18 cellular contexts compared by ENCODE assay signal in the genomic region with DNA sequence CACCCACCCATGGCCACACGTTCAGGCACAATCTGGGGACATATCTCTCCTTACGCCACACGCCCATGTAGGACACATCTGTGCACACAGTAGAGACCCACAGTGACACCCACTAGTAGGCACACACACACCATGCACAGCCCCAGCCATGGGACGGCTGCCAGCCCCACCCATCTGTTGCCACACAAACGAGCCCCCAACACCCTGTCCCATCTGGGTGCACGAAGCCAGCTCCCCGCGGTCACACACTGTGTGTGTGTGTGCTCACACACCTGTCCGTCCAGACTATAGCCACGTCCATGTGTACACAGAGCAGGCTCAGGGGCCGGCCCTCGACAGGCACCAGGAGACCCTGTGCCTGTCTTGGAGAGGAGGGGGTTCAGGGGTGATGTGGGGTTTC. TPM values are rescaled to one million over a fixed set of nuclear protein-coding genes. Genes with fewer than 3 reads are reported as not detected.
DNase-seq lines count a peak whose midpoint lies in the region; ATAC-seq and TF ChIP-seq lines count a peak whose summit lies in the region.
"Had no signal": no experiment of that assay in that cellular context is flagged by ENCODE, and none has a peak within 500 bp of the region (broad histone marks: within the 10 kb centered on the region; RNA-seq: fewer than 3 reads in every experiment).

No MANE protein-coding gene starts in this region.

- H3K4me3 ChIP-seq in mesenchymal stem cell (ENCODE audit: insufficient read depth in 1 of 2, low read depth in 1 of 2, low read length in 2 of 2), result no peak overlapping the region
- H3K4me3 ChIP-seq in OCI-LY7 (ENCODE audit: low read depth, low read length, poor library complexity, severe bottlenecking), result no peak overlapping the region
- H3K4me3 ChIP-seq: BLaER1, GM23338, HAP-1 had no signal

- H2BK120ac ChIP-seq in mesenchymal stem cell (ENCODE audit: low read depth, low read length), result no peak overlapping the region

- no peak overlapping the region for H3K18ac ChIP-seq in mesenchymal stem cell (ENCODE audit: low read depth in 1 of 2, low read length in 2 of 2)

- H3K27me3 ChIP-seq in mesenchymal stem cell (ENCODE audit: control insufficient read depth in 1 of 2, insufficient read depth in 1 of 2, low read length in 2 of 2), result peaks cover 78 to 86% of the 10 kb centered on the region in 2 experiments

- WGBS in mesenchymal stem cell, result 74% methylated on average over 11 of the region's 12 CpGs

- ATAC-seq in stimulated activated naive CD8-positive, alpha-beta T cell treated with anti-CD3 and anti-CD28 coated beads, Interleukin-15, amount 100 ng/mL, for 72 hours, result peak; percentile 8
- no peak for ATAC-seq in stimulated activated naive CD8-positive, alpha-beta T cell treated with anti-CD3 and anti-CD28 coated beads, Interleukin-15, Interleukin-2, amounts not matched to agents 100 U/mL and 50 U/mL, for 24 hours
- ATAC-seq: GM23338 had no signal

- no peak overlapping the region for H3K4me3 Mint-ChIP-seq in stimulated activated naive CD8-positive, alpha-beta T cell treated with anti-CD3 and anti-CD28 coated beads, Interleukin-15, amount 100 ng/mL, for 72 hours
- H3K4me3 Mint-ChIP-seq: CD8-positive, alpha-beta memory T cell; GM23338; HFFc6 had no signal

- no peak overlapping the region for H4K91ac ChIP-seq in mesenchymal stem cell (ENCODE audit: low read length)

- CTCF ChIA-PET in OCI-LY7 (lab: Charles Lee; ENCODE audit: unreplicated experiment), result no interaction called here

- TF ChIP-seq CTCF in OCI-LY7 (conservative IDR thresholded peaks at IDR 0.05; ENCODE audit: low read length), result no peak

- H3K9ac ChIP-seq in mesenchymal stem cell (ENCODE audit: low read length), result no peak overlapping the region
- H3K9ac ChIP-seq: BLaER1 had no signal

- no peaks in the 10 kb centered on the region for H3K9me3 ChIP-seq in mesenchymal stem cell (ENCODE audit: control insufficient read depth, low read length)
- no peaks in the 10 kb centered on the region for H3K9me3 ChIP-seq in OCI-LY7 (ENCODE audit: low read length)
- H3K9me3 ChIP-seq: BLaER1, Caco-2, HAP-1 had no signal

- H3K4me1 Mint-ChIP-seq in stimulated activated naive CD8-positive, alpha-beta T cell treated with anti-CD3 and anti-CD28 coated beads, Interleukin-15, amount 100 ng/mL, for 72 hours, result peaks cover 32% of the 10 kb centered on the region

- H2AK5ac ChIP-seq in mesenchymal stem cell (ENCODE audit: low read length, severe bottlenecking), result no peak overlapping the region

- H3K14ac ChIP-seq in mesenchymal stem cell (ENCODE audit: low read length in 2 of 2), result no peak overlapping the region

- H3K9me2 ChIP-seq in OCI-LY7 (ENCODE audit: insufficient read depth, low read length), result no peaks in the 10 kb centered on the region

- no peak overlapping the region for H2BK12ac ChIP-seq in mesenchymal stem cell (ENCODE audit: low read length in 2 of 2)

- no peak overlapping the region for H2AFZ ChIP-seq in mesenchymal stem cell (ENCODE audit: low read depth, low read length)
- no peak overlapping the region for H2AFZ ChIP-seq in OCI-LY7 (ENCODE audit: low read length)
- H2AFZ ChIP-seq: GM23338 had no signal

- POLR2A ChIA-PET in OCI-LY7 (lab: Charles Lee), result no interaction called here

- no peak overlapping the region for H3K27ac Mint-ChIP-seq in stimulated activated naive CD8-positive, alpha-beta T cell treated with anti-CD3 and anti-CD28 coated beads, Interleukin-15, amount 100 ng/mL, for 72 hours
- H3K27ac Mint-ChIP-seq: CD8-positive, alpha-beta memory T cell; GM23338; HFFc6 had no signal

- no TSS peak for BruUV-seq in OCI-LY7 (replicated peaks; lab: Mats Ljungman, UMichigan)

- H3K4me2 ChIP-seq in mesenchymal stem cell (ENCODE audit: low read length, poor library complexity, severe bottlenecking) (no peak overlapping the region), OCI-LY7 (ENCODE audit: low read length) (no peak overlapping the region)
- H3K4me2 ChIP-seq: BLaER1, GM23338 had no signal

- no peak overlapping the region for H3K27ac ChIP-seq in mesenchymal stem cell (ENCODE audit: low read length, poor library complexity, severe bottlenecking)
- no peak overlapping the region for H3K27ac ChIP-seq in OCI-LY7 (ENCODE audit: low read depth, low read length, poor library complexity, severe bottlenecking)
- H3K27ac ChIP-seq: 22Rv1, BLaER1 had no signal

- H3K79me2 ChIP-seq in OCI-LY7 (ENCODE audit: insufficient read depth, low read depth, low read length), result no peaks in the 10 kb centered on the region

- H2BK15ac ChIP-seq in mesenchymal stem cell (ENCODE audit: low read depth, poor library complexity, severe bottlenecking), result peak overlapping the region; percentile 75

- no peak overlapping the region for H2BK5ac ChIP-seq in mesenchymal stem cell (ENCODE audit: low read depth, low read length, poor library complexity, severe bottlenecking)

- no peak overlapping the region for H4K8ac ChIP-seq in mesenchymal stem cell (ENCODE audit: low read length)

- no peaks in the 10 kb centered on the region for H4K20me1 ChIP-seq in OCI-LY7 (ENCODE audit: insufficient read depth, low read length)

- H3K27me3 Mint-ChIP-seq in stimulated activated naive CD8-positive, alpha-beta T cell treated with anti-CD3 and anti-CD28 coated beads, Interleukin-15, amount 100 ng/mL, for 72 hours, result peaks cover 14% of the 10 kb centered on the region

- H3K36me3 ChIP-seq in mesenchymal stem cell (ENCODE audit: control insufficient read depth in 1 of 2, insufficient read depth in 2 of 2, low read depth in 1 of 2, low read length in 2 of 2) (no peaks in the 10 kb centered on the region), OCI-LY7 (ENCODE audit: insufficient read depth, low read length) (no peaks in the 10 kb centered on the region)
- H3K36me3 ChIP-seq: BLaER1, HAP-1 had no signal

- H3K79me1 ChIP-seq in mesenchymal stem cell (replicated peaks; ENCODE audit: low read length, poor library complexity, severe bottlenecking), result no peaks in the 10 kb centered on the region

- intact Hi-C loops in OCI-LY7 (cut with micrococcal nuclease; ENCODE audit: unreplicated experiment) (no loop called here), posterior vena cava (cut with DNase I) (no loop called here)

- DNase-seq in DMS 273 (lab: John Stamatoyannopoulos, UW; ENCODE audit: unreplicated experiment) (peak; percentile 51), DMS 273 treated with DMSO at 0.1 percent for 48 hours (lab: John Stamatoyannopoulos, UW) (no peak), mesenchymal stem cell (no peak), OCI-LY7 (ENCODE audit: low spot score) (no peak), globus pallidus (ENCODE audit: low spot score) (no peak), posterior vena cava (ENCODE audit: low spot score) (no peak)
- no peak for DNase-seq in stimulated activated naive CD8-positive, alpha-beta T cell treated with anti-CD3 and anti-CD28 coated beads, Interleukin-15, amount 100 ng/mL, for 72 hours
- no peak for DNase-seq in stimulated activated naive CD8-positive, alpha-beta T cell treated with anti-CD3 and anti-CD28 coated beads, Interleukin-15, Interleukin-2, amounts not matched to agents 100 U/mL and 50 U/mL, for 24 hours
- DNase-seq: AML-193; Caco-2; CD8-positive, alpha-beta memory T cell; HFFc6 had no signal

- H3K4me1 ChIP-seq in mesenchymal stem cell (ENCODE audit: control insufficient read depth, insufficient read depth, low read depth, low read length) (peaks cover 12% of the 10 kb centered on the region), OCI-LY7 (ENCODE audit: insufficient read depth, low read length, poor library complexity, severe bottlenecking) (peaks cover 8% of the 10 kb centered on the region)
- H3K4me1 ChIP-seq: Caco-2, HAP-1 had no signal

- no peaks in the 10 kb centered on the region for H3K9me3 Mint-ChIP-seq in stimulated activated naive CD8-positive, alpha-beta T cell treated with anti-CD3 and anti-CD28 coated beads, Interleukin-15, amount 100 ng/mL, for 72 hours
- H3K9me3 Mint-ChIP-seq: CD8-positive, alpha-beta memory T cell; GM23338; HFFc6 had no signal

- no peak overlapping the region for H3K4ac ChIP-seq in mesenchymal stem cell (ENCODE audit: low read depth in 1 of 2, low read length in 2 of 2)

- H3K23ac ChIP-seq in mesenchymal stem cell (ENCODE audit: low read length in 2 of 2), result no peak overlapping the region

RNA-seq across cellular contexts. Expression of a gene that starts 10.6 kb away (rescaled TPM):
- 0.06 TPM for polyA plus RNA-seq in mesenchymal stem cell (2013, experiment 1 of 2)
- 0.05 TPM for polyA plus RNA-seq in mesenchymal stem cell (2013, experiment 2 of 2)
- total RNA-seq in OCI-LY7 (2014; rRNA removed; shearing (Covaris generic)), result 1.6 and 1.9 TPM in 2 replicates
- 5.9 and 6.8 TPM in 2 replicates for total RNA-seq in OCI-LY7 (2022)
- under 1 TPM in 1 of 2 donors, not detected in 1; 0.38 TPM for total RNA-seq in posterior vena cava
- total RNA-seq: Daoy had no signal
- polyA plus RNA-seq: CD8-positive, alpha-beta memory T cell; GM23338 had no signal

RNA-seq across cellular contexts. Expression of a gene that starts 34.7 kb away (rescaled TPM):
- polyA plus RNA-seq in mesenchymal stem cell (2013, experiment 1 of 2), result 69.1 TPM
- polyA plus RNA-seq in mesenchymal stem cell (2013, experiment 2 of 2), result 65.8 TPM
- total RNA-seq in OCI-LY7 (2014; rRNA removed; shearing (Covaris generic)), result 74.9 and 96.9 TPM in 2 replicates
- 297 and 318 TPM in 2 replicates for total RNA-seq in OCI-LY7 (2022)
- total RNA-seq in posterior vena cava, result 10 to 100 TPM; 73.4 to 73.7 TPM

RNA-seq across cellular contexts. Expression of a gene that starts 40.6 kb away (rescaled TPM):
- 0.28 TPM for polyA plus RNA-seq in mesenchymal stem cell (2013, experiment 1 of 2)
- polyA plus RNA-seq in mesenchymal stem cell (2013, experiment 2 of 2), result 0.32 TPM
- 848 and 1,195 TPM in 2 replicates for total RNA-seq in OCI-LY7 (2014; rRNA removed; shearing (Covaris generic))
- total RNA-seq in OCI-LY7 (2022) (896 and 1,094 TPM in 2 replicates), posterior vena cava (under 1 TPM; 0.52 to 0.97 TPM)
- total RNA-seq: Daoy, GM23338, HT1080 had no signal

RNA-seq across cellular contexts. Expression of a gene that starts 41.4 kb away (rescaled TPM):
- 292 TPM for polyA plus RNA-seq in mesenchymal stem cell (2013, experiment 1 of 2)
- 293 TPM for polyA plus RNA-seq in mesenchymal stem cell (2013, experiment 2 of 2)
- 161 and 171 TPM in 2 replicates for total RNA-seq in OCI-LY7 (2014; rRNA removed; shearing (Covaris generic))
- total RNA-seq in OCI-LY7 (2022), result 167 and 191 TPM in 2 replicates
- 100 to 1,000 TPM; 186 to 191 TPM for total RNA-seq in posterior vena cava

RNA-seq across cellular contexts. Expression of a gene that starts 57.6 kb away (rescaled TPM):
- 2,789 TPM for polyA plus RNA-seq in mesenchymal stem cell (2013, experiment 1 of 2)
- polyA plus RNA-seq in mesenchymal stem cell (2013, experiment 2 of 2), result 2,879 TPM
- 4,018 and 4,414 TPM in 2 replicates for total RNA-seq in OCI-LY7 (2014; rRNA removed; shearing (Covaris generic))
- total RNA-seq in OCI-LY7 (2022), result 3,803 and 3,902 TPM in 2 replicates
- total RNA-seq in posterior vena cava, result 1,000 to 10,000 TPM in 1 of 2 donors, 100 to 1,000 TPM in 1; 982 to 1,008 TPM

Comparison
In these comparisons a context has a peak if more than half of its experiments do, and no peak if none do; other contexts are left out.
1. RNA of a gene that starts 40.6 kb away (total RNA-seq): 848 to 1,195 TPM in OCI-LY7; 0.52 to 0.97 TPM in posterior vena cava; every median in the first group is over 100 times any median in the second.